ENCODE assay signal across 8 cellular contexts in the genomic region with DNA sequence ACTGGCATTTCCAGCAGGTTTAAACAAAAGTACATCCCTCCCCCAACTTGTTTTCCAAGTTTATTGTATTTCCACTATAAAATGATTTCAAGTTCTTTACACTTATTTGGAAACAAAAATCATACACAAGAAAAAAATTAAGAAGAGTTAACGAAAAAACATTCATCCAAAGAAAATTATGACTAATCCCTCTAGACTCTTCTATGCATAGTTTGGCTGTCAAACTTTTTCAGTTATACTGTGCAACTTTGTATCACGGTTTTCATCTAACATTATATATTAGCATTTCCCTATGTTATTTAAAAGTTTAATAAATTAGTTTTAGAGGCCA. TPM values are rescaled to one million over a fixed set of nuclear protein-coding genes. Genes with fewer than 3 reads are reported as not detected.
DNase-seq lines count a peak whose midpoint lies in the region; ATAC-seq and TF ChIP-seq lines count a peak whose summit lies in the region.

No MANE protein-coding gene starts in this region.

- no peaks in the 10 kb centered on the region for H3K27me3 Mint-ChIP-seq in activated T-cell treated with anti-CD3 and anti-CD28 coated beads, Interleukin-2, amount 50 U/mL, for 72 hours (ENCODE audit: low read depth)

- peaks cover 1 to 4% of the 10 kb centered on the region in 2 donors for H3K36me3 Mint-ChIP-seq in activated T-cell treated with anti-CD3 and anti-CD28 coated beads, Interleukin-2, amount 50 U/mL, for 72 hours (ENCODE audit: insufficient read depth in 2 of 2)

- H3K27ac ChIP-seq in right lobe of liver: peak overlapping the region in 1 of 3 donors; percentile 4
- H3K27ac ChIP-seq in tibial nerve: peak overlapping the region in 2 of 4 donors; percentile 75 to 86

- no peaks in the 10 kb centered on the region for H3K9me3 Mint-ChIP-seq in activated T-cell treated with anti-CD3 and anti-CD28 coated beads, Interleukin-2, amount 50 U/mL, for 72 hours

- peak overlapping the region; percentile 87 to 100 for H3K4me3 Mint-ChIP-seq in activated T-cell treated with anti-CD3 and anti-CD28 coated beads, Interleukin-2, amount 50 U/mL, for 72 hours

- peak overlapping the region; percentile 87 for H3K9ac ChIP-seq in adipocyte (ENCODE audit: low read length)

- peaks cover 7% of the 10 kb centered on the region for H3K4me1 ChIP-seq in adipocyte (ENCODE audit: control insufficient read depth, insufficient read depth, low read length)
- peaks cover 0 to 19% (median 6%) of the 10 kb centered on the region in 4 donors for H3K4me1 ChIP-seq in right lobe of liver
- peaks cover 0 to 37% (median 15%) of the 10 kb centered on the region in 4 donors for H3K4me1 ChIP-seq in tibial nerve

- TF ChIP-seq POLR2A in right lobe of liver (IDR thresholded peaks at IDR 0.05) (no peak), tibial nerve (IDR thresholded peaks at IDR 0.05) (no peak)

- WGBS in right lobe of liver (ENCODE audit: insufficient coverage, low coverage, low lambda C conversion rate, missing lambda C conversion rate): 2% methylated on average over 2 of the region's 2 CpGs
- 1% methylated on average over 2 of the region's 2 CpGs for WGBS in tibial nerve, 2 donors

- intact Hi-C loops in right lobe of liver (cut with DNase I): no loop called here

- H3K9me3 ChIP-seq in adipocyte (ENCODE audit: control insufficient read depth, low read length) (no peaks in the 10 kb centered on the region), right lobe of liver (no peaks in the 10 kb centered on the region), tibial nerve (no peaks in the 10 kb centered on the region)

- no peak for TF ChIP-seq EP300 in tibial nerve (IDR thresholded peaks at IDR 0.05)

- H3K4me3 ChIP-seq in adipocyte (ENCODE audit: low read length): peak overlapping the region; percentile 94
- H3K4me3 ChIP-seq in right lobe of liver: peak overlapping the region; percentile 60 to 80 (median 70)
- peak overlapping the region; percentile 73 to 90 (median 80) for H3K4me3 ChIP-seq in tibial nerve

- H3K27me3 ChIP-seq in adipocyte (replicated peaks; ENCODE audit: control insufficient read depth, insufficient read depth, low read length) (no peaks in the 10 kb centered on the region), right lobe of liver (no peaks in the 10 kb centered on the region), tibial nerve (no peaks in the 10 kb centered on the region)

- H3K4me1 Mint-ChIP-seq in activated T-cell treated with anti-CD3 and anti-CD28 coated beads, Interleukin-2, amount 50 U/mL, for 72 hours (ENCODE audit: low read depth): peaks cover 32% of the 10 kb centered on the region

- peak overlapping the region; percentile 41 for H3K27ac Mint-ChIP-seq in activated T-cell treated with anti-CD3 and anti-CD28 coated beads, Interleukin-2, amount 50 U/mL, for 72 hours

- no peak for TF ChIP-seq CTCF in right lobe of liver (IDR thresholded peaks at IDR 0.05)
- TF ChIP-seq CTCF in tibial nerve (IDR thresholded peaks at IDR 0.05): no peak

- H3K36me3 ChIP-seq in adipocyte (ENCODE audit: control insufficient read depth, insufficient read depth, low read length, severe bottlenecking) (no peaks in the 10 kb centered on the region), right lobe of liver (no peaks in the 10 kb centered on the region), tibial nerve (no peaks in the 10 kb centered on the region)

- no peak for ATAC-seq in activated T-cell treated with anti-CD3 and anti-CD28 coated beads, Interleukin-2, amount 50 U/mL, for 72 hours (replicated peaks in 1 of 2)
- ATAC-seq in right lobe of liver: no peak
- no peak for ATAC-seq in GM18861 (IDR thresholded peaks at IDR 0.05; ENCODE audit: unreplicated experiment)
- no peak for ATAC-seq in HG03095 (IDR thresholded peaks at IDR 0.05; ENCODE audit: unreplicated experiment)

- DNase-seq in activated T-cell treated with anti-CD3 and anti-CD28 coated beads, Interleukin-2, amount 50 U/mL, for 72 hours: no peak
- DNase-seq in activated T-cell treated with anti-CD3 and anti-CD28 coated beads, Interleukin-2, amount 50 U/mL, for 48 hours: no peak
- DNase-seq in adipocyte (ENCODE audit: low read depth): peak; percentile 59
- no peak for DNase-seq in right lobe of liver
- DNase-seq in tibial nerve (ENCODE audit: low spot score in 2 of 2): no peak
- no peak for DNase-seq in medulla oblongata (ENCODE audit: extremely low spot score)

RNA-seq across cellular contexts. Expression of a gene that starts 0.6 kb away (rescaled TPM):
- 10 to 100 TPM; 14.9 to 17.7 TPM for total RNA-seq in activated T-cell treated with anti-CD3 and anti-CD28 coated beads, Interleukin-2, amount 50 U/mL, for 72 hours
- total RNA-seq in right lobe of liver (1 to 10 TPM; 4.3 to 8.7 (median 5.5) TPM), tibial nerve (1 to 10 TPM; 6.1 to 8.1 (median 6.4) TPM)

RNA-seq across cellular contexts. Expression of a gene that starts 3.0 kb away (rescaled TPM):
- 1 to 10 TPM; 2.2 to 4.2 TPM for total RNA-seq in activated T-cell treated with anti-CD3 and anti-CD28 coated beads, Interleukin-2, amount 50 U/mL, for 72 hours
- total RNA-seq in right lobe of liver (10 to 100 TPM in 1 of 6 experiments, 1 to 10 TPM in 5; 2.4 to 11.0 (median 3.2) TPM), tibial nerve (10 to 100 TPM in 1 of 4 donors, 1 to 10 TPM in 3; 5.4 to 15.3 (median 9.0) TPM)

RNA-seq across cellular contexts. Expression of a gene that starts 29.6 kb away (rescaled TPM):
- total RNA-seq in activated T-cell treated with anti-CD3 and anti-CD28 coated beads, Interleukin-2, amount 50 U/mL, for 72 hours: 100 to 1,000 TPM; 110 to 115 TPM
- total RNA-seq in right lobe of liver: 10 to 100 TPM; 32.7 to 70.8 (median 40.3) TPM
- total RNA-seq in tibial nerve: 10 to 100 TPM; 73.7 to 93.1 (median 81.5) TPM

RNA-seq across cellular contexts. Expression of a gene that starts 36.7 kb away (rescaled TPM):
- total RNA-seq in activated T-cell treated with anti-CD3 and anti-CD28 coated beads, Interleukin-2, amount 50 U/mL, for 72 hours: under 1 TPM; 0.24 to 0.35 TPM
- under 1 TPM in 3 of 6 experiments, not detected in 3; 0.07 to 0.62 (median 0.22) TPM for total RNA-seq in right lobe of liver
- 1 to 10 TPM in 1 of 4 donors, under 1 TPM in 1, not detected in 2; 0.98 to 1.0 TPM for total RNA-seq in tibial nerve

RNA-seq across cellular contexts. Expression of a gene that starts 38.1 kb away (rescaled TPM):
- total RNA-seq in activated T-cell treated with anti-CD3 and anti-CD28 coated beads, Interleukin-2, amount 50 U/mL, for 72 hours: 1 to 10 TPM; 1.8 to 4.0 TPM
- total RNA-seq in right lobe of liver (10 to 100 TPM in 3 of 6 experiments, 1 to 10 TPM in 3; 5.2 to 20.4 (median 9.6) TPM), tibial nerve (100 to 1,000 TPM in 3 of 4 donors, 10 to 100 TPM in 1; 21.0 to 134 (median 114) TPM)
